ENCODE assay signal across 1 cellular context in the genomic region with DNA sequence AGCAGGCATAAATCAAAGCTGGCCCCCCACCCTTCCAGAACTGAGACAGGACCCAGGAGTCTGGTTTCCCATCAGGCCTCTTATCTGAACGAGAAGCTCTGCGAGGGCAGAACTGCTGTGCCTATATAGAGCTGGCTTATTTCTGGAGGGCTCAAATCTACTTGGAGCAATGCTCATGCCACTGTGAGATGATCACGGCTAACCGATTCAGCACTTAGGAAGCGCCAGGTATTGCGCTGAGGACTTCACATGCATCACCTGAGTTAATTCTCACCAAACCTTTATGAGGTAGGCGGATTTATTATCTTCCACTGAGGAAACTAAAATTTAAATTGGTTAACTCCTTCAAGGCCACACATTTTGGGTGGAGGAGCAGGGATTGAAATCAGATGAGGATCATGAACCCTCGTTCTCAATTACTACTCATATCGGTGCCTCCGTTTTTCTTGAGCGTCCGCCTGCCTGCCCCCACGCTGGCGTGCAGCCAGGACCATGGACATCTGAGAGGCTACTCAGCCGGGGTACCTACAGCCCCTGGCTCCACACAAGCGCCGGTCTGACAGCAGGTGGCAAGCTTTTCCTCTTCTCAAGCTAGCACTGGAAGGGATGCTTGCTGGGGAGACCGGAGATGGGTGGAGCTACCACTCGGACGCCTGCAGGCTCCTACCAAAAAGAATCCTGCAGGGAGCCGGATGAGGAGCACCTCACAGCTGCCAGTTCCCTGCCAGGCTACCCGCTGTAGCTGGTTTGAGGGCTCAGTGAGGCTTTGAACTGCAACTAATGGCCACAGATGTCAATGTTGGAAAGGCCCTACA.
A peak's percentile ranks its signal among the peaks of the same experiment; 100 is the strongest.
TF ChIP-seq lines count a peak whose summit lies in the region.

No MANE protein-coding gene starts in this region.

TF ChIP-seq in H1, 55 proteins besides CTCF, POLR2A, EP300 and RAD21:
- no peak for TF ChIP-seq RBBP5 (IDR thresholded peaks at IDR 0.05; ENCODE audit: borderline replicate concordance, low read depth, low read length)
- peak; percentile 29 to 83; a peak in 1 of 4 replicates for TF ChIP-seq HDAC2 (IDR thresholded peaks at IDR 0.05; ENCODE audit: borderline replicate concordance in 1 of 2, low read depth in 2 of 2, low read length in 2 of 2)
- peak; percentile 71 for TF ChIP-seq TAF1 (IDR thresholded peaks at IDR 0.05; ENCODE audit: low read depth, low read length)
- peak; percentile 48 for TF ChIP-seq NANOG (IDR thresholded peaks at IDR 0.05; ENCODE audit: insufficient read depth, low read depth, low read length, poor library complexity, severe bottlenecking)
- peak; percentile 27 for TF ChIP-seq TAF7 (optimal IDR thresholded peaks at IDR 0.05; ENCODE audit: borderline replicate concordance, low read depth, low read length)
- no peak for TF ChIP-seq EZH2 (IDR thresholded peaks at IDR 0.05; ENCODE audit: low read depth, low read length, severe bottlenecking)
- TF ChIP-seq, protein P1, sequence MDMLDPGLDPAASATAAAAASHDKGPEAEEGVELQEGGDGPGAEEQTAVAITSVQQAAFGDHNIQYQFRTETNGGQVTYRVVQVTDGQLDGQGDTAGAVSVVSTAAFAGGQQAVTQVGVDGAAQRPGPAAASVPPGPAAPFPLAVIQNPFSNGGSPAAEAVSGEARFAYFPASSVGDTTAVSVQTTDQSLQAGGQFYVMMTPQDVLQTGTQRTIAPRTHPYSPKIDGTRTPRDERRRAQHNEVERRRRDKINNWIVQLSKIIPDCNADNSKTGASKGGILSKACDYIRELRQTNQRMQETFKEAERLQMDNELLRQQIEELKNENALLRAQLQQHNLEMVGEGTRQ (IDR thresholded peaks at IDR 0.05; ENCODE audit: low read length): 0 out of 2 replicates have a peak, but pooled peaks have one; percentile 4
- TF ChIP-seq KDM4A (IDR thresholded peaks at IDR 0.05; ENCODE audit: low read depth, low read length, severe bottlenecking): no peak
- no peak for TF ChIP-seq CBX8 (IDR thresholded peaks at IDR 0.05; ENCODE audit: borderline replicate concordance, low read depth, low read length)
- peak; percentile 85 for TF ChIP-seq POLR2AphosphoS5 (IDR thresholded peaks at IDR 0.05; ENCODE audit: low read depth, low read length)
- TF ChIP-seq BCL11A (IDR thresholded peaks at IDR 0.05; ENCODE audit: low read depth in 2 of 2, low read length in 2 of 2): no peak
- TF ChIP-seq TEAD4 (IDR thresholded peaks at IDR 0.05; ENCODE audit: low read depth, low read length): no peak
- TF ChIP-seq, protein P2, sequence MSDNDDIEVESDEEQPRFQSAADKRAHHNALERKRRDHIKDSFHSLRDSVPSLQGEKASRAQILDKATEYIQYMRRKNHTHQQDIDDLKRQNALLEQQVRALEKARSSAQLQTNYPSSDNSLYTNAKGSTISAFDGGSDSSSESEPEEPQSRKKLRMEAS (IDR thresholded peaks at IDR 0.05): peak; percentile 33; the same call in 1 of the 2 replicates
- peak; percentile 35; the same call in 1 of the 2 replicates for TF ChIP-seq YY1 (IDR thresholded peaks at IDR 0.05; ENCODE audit: low read depth, low read length)
- TF ChIP-seq FOSL1 (IDR thresholded peaks at IDR 0.05; ENCODE audit: insufficient read depth, low read depth, low read length): no peak
- no peak for TF ChIP-seq JUND (IDR thresholded peaks at IDR 0.05; ENCODE audit: low read length)
- peak; percentile 23; the same call in 1 of the 2 replicates for TF ChIP-seq SP1 (IDR thresholded peaks at IDR 0.05; ENCODE audit: low read depth, low read length)
- TF ChIP-seq TBP (IDR thresholded peaks at IDR 0.05; ENCODE audit: low read depth, low read length): peak; percentile 39; the same call in 1 of the 2 replicates
TF ChIP-seq in H1: peak in this region for 10.
